In genomic region chr18:73235491-73235890, GRCh38 we compare ENCODE assay signal across 9 cellular contexts.
DNase-seq lines count a peak whose midpoint lies in the region; ATAC-seq and TF ChIP-seq lines count a peak whose summit lies in the region.
"Had no signal": no experiment of that assay in that cellular context is flagged by ENCODE, and none has a peak within 500 bp of the region (broad histone marks: within the 10 kb centered on the region; RNA-seq: fewer than 3 reads in every experiment).

No MANE protein-coding gene starts in this region.

- intact Hi-C loops in ovary (cut with DNase I), result no loop called here

- no peaks in the 10 kb centered on the region for H3K9me3 ChIP-seq in ovary

- no peak for TF ChIP-seq EP300 in ovary (IDR thresholded peaks at IDR 0.05)

- no peaks in the 10 kb centered on the region for H3K36me3 ChIP-seq in ovary

- WGBS in ovary, 3 donors, result 70 to 77% (median 76%) methylated on average over 8 of the region's 8 CpGs

- TF ChIP-seq CTCF in GM13977 (IDR thresholded peaks at IDR 0.05; ENCODE audit: extremely low read depth, insufficient read depth, missing control alignments) (no peak), ovary (IDR thresholded peaks at IDR 0.05) (no peak)

- no peak for TF ChIP-seq POLR2A in ovary (IDR thresholded peaks at IDR 0.05)

- no peak overlapping the region for H3K4me3 ChIP-seq in ovary

- H3K27ac ChIP-seq in ovary, result no peak overlapping the region

- in situ Hi-C loops in GM13977 (cut with MboI; ENCODE audit: low pct_unique_long_range_greater_than_20kb, low sequenced_read_pairs, unreplicated experiment), result no loop called here

- ATAC-seq in GM21825 (IDR thresholded peaks at IDR 0.05; ENCODE audit: unreplicated experiment), result peak; percentile 91
- ATAC-seq: HCT116 had no signal

- DNase-seq in GM13977 (ENCODE audit: low spot score), result peak; percentile 12
- DNase-seq in M059J (ENCODE audit: low read depth), result peak; percentile 89
- peak; percentile 65 for DNase-seq in iris pigment epithelial cell (ENCODE audit: low read depth)
- no peak for DNase-seq in ovary
- no peak for DNase-seq in NCI-H1417 (lab: John Stamatoyannopoulos, UW)
- DNase-seq in SKM-1 (lab: John Stamatoyannopoulos, UW; ENCODE audit: unreplicated experiment), result no peak
- DNase-seq in activated gamma-delta T cell treated with Interleukin-2 at 50 U/mL for 16 hours, result no peak

- no peaks in the 10 kb centered on the region for H3K27me3 ChIP-seq in ovary

- no peaks in the 10 kb centered on the region for H3K4me1 ChIP-seq in ovary (ENCODE audit: insufficient read depth)

Comparison
In these comparisons a context has a peak if more than half of its experiments do, and no peak if none do; other contexts are left out.
1. DNase-seq: peak in GM13977 (single experiment), M059J (single experiment) and iris pigment epithelial cell (single experiment); none in ovary (0 of 5), NCI-H1417 (0 of 3), SKM-1 (single experiment) and activated gamma-delta T cell treated with Interleukin-2 at 50 U/mL for 16 hours (single experiment).